In the genomic region with DNA sequence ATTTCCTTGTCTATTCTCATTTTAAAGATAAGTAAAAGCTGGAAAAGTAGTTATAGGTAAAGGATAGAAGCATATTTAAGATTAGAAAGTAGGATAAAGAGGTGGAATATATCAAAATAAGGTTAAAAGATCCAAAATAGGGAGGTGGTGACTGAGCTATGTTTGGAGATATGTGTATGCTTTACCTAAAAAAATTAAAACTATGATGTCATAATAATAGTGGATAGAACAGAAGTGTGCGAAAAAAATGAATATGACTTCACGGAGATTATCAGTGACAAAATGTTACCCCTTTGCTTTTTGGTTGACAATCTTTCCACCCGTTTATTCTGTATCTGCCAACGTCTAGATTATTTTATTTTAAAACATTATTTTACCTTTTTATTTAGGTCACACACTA, we compare ENCODE assay signal across 34 cellular contexts. TPM values are rescaled to one million over a fixed set of nuclear protein-coding genes. Genes with fewer than 3 reads are reported as not detected.
"Had no signal": no experiment of that assay in that cellular context is flagged by ENCODE, and none has a peak within 500 bp of the region (broad histone marks: within the 10 kb centered on the region; RNA-seq: fewer than 3 reads in every experiment).

No MANE protein-coding gene starts in this region.

- ATAC-seq: natural killer cell; psoas muscle; right cardiac atrium; sciatic nerve; stimulated activated memory B cell treated with anti-CD40 and anti-IgM and Interleukin-4, amounts not matched to agents 10 μg/mL and 1 μg/mL and 100 μg/mL, for 72 hours; stimulated activated naive CD8-positive, alpha-beta T cell treated with anti-CD3 and anti-CD28 coated beads, Interleukin-15, amount 100 ng/mL, for 72 hours; stimulated activated naive CD8-positive, alpha-beta T cell treated with anti-CD3 and anti-CD28 coated beads, Interleukin-15, Interleukin-2, amounts not matched to agents 100 U/mL and 50 U/mL, for 24 hours; upper lobe of right lung had no signal

- H3K4me2 ChIP-seq: neural progenitor cell, smooth muscle cell had no signal

- H3K9ac ChIP-seq: neural progenitor cell, parathyroid adenoma had no signal

- H3K9me3 ChIP-seq: ovary, psoas muscle, testis, uterus had no signal

- H3K4me1 ChIP-seq: neural progenitor cell, parathyroid adenoma, psoas muscle, spleen, suprapubic skin, testis, tibial artery, transverse colon, upper lobe of right lung, uterus had no signal

- DNase-seq: natural killer cell; occipital lobe; ovary; posterior cingulate gyrus; psoas muscle; right cardiac atrium; spleen; stimulated activated CD4-positive, alpha-beta T cell treated with anti-CD3 and anti-CD28 coated beads, Interleukin-12 subunit alpha, Interleukin-12 subunit beta, amount 100 ng/mL, for 4 hours; stimulated activated CD4-positive, alpha-beta T cell treated with anti-CD3 and anti-CD28 coated beads, Interleukin-1b, Interleukin-23, amount 100 ng/mL, for 48 hours; stimulated activated CD4-positive, alpha-beta T cell treated with anti-CD3 and anti-CD28 coated beads, Interleukin-4, amount 100 ng/mL, for 1 hour; stimulated activated CD4-positive, alpha-beta T cell treated with anti-CD3 and anti-CD28 coated beads, Interleukin-4, amount 100 ng/mL, for 4 hours; stimulated activated CD8-positive, alpha-beta memory T cell treated with anti-CD3 and anti-CD28 coated beads, Interleukin-4, amount 100 ng/mL, for 48 hours; stimulated activated naive CD4-positive, alpha-beta T cell; stimulated activated naive CD8-positive, alpha-beta T cell treated with anti-CD3 and anti-CD28 coated beads, Interleukin-15, amount 100 ng/mL, for 72 hours; stimulated activated naive CD8-positive, alpha-beta T cell treated with anti-CD3 and anti-CD28 coated beads, Interleukin-15, Interleukin-2, amounts not matched to agents 100 U/mL and 50 U/mL, for 24 hours; substantia nigra; testis; tibial artery; transverse colon; upper lobe of right lung; uterus had no signal

- H3K27ac ChIP-seq: neural progenitor cell, ovary, parathyroid adenoma, psoas muscle, skin epidermis, spleen, suprapubic skin, testis, tibial artery, transverse colon, upper lobe of right lung, uterus had no signal

- H3K79me2 ChIP-seq: parathyroid adenoma had no signal

- H3K36me3 ChIP-seq: neural progenitor cell, ovary, spleen, suprapubic skin, tibial artery, transverse colon, upper lobe of right lung, uterus had no signal

- H3K4me3 ChIP-seq: neural progenitor cell, ovary, psoas muscle, skin epidermis, smooth muscle cell, spleen, suprapubic skin, testis, tibial artery, transverse colon, upper lobe of right lung, uterus had no signal

- H2AFZ ChIP-seq: neural progenitor cell, parathyroid adenoma had no signal

- H3K27me3 ChIP-seq: neural progenitor cell, ovary, spleen, suprapubic skin, testis, transverse colon, upper lobe of right lung, uterus had no signal

RNA-seq across cellular contexts. Expression of a gene that starts 33.4 kb away (rescaled TPM):
- total RNA-seq: natural killer cell, occipital lobe, osteoblast, ovary, progenitor cell of endocrine pancreas, psoas muscle, renal cortical epithelial cell, right cardiac atrium, sciatic nerve, smooth muscle cell, spleen, suprapubic skin, testis, transverse colon, upper lobe of right lung, urinary bladder, uterus had no signal
- polyA plus RNA-seq: neural cell, ovary, psoas muscle, right cardiac atrium, smooth muscle cell, spleen, thymus had no signal
